ENCODE assay signal across 8 cellular contexts in the genomic region with DNA sequence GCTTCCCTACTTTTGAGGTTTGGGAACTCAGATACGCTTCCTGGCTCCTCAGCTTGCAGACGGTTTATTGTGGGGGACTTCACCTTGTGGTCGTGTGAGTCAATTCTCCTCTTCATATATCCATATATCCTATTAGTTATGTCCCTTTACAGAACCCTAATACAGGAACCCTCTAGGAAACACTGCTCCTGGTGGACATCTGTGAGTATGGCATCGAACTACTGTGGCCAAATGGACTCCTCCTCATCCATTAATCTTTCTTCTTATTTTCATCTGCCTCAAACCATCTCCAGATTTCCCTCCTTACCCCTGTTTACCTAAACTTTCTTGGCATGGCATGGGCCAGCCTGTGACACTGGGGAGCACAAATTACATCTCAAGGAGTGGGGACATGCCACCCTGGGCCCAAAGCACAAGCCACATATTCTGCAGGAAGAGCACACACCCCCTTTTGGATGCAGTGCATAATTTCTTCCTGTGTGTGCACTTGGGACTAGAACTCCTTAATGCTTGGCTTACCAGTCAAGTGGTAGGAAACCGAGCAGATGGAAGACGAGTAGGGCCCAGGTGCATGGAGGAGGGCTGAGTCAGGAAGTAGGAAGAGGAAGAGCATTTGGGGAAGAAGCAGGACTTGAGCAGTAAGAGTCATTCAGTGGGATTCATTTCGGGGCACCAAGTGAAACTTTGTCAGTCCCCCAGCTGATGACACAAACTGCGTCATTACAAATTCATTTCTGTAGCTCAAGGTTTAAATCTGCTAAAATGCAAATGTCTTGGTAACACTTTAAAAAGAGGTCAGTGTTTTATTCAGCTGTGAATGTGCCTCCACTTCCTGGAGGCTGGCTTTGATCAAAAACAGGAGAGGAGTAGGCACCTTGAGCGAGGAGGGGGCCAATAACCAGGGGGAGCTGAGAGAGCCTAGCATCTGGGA.
DNase-seq lines count a peak whose midpoint lies in the region; ATAC-seq and TF ChIP-seq lines count a peak whose summit lies in the region.

No MANE protein-coding gene starts in this region.

- TF ChIP-seq POLR2A in upper lobe of left lung (IDR thresholded peaks at IDR 0.05): no peak
- TF ChIP-seq POLR2A in vagina (IDR thresholded peaks at IDR 0.05): no peak

- H3K27me3 Mint-ChIP-seq in endothelial cell (ENCODE audit: unreplicated experiment): peaks cover 6% of the 10 kb centered on the region

- peaks cover 0 to 13% of the 10 kb centered on the region in 2 donors for H3K4me1 ChIP-seq in right atrium auricular region
- peaks cover 8 to 18% (median 15%) of the 10 kb centered on the region in 4 donors for H3K4me1 ChIP-seq in upper lobe of left lung
- no peaks in the 10 kb centered on the region for H3K4me1 ChIP-seq in vagina

- no peaks in the 10 kb centered on the region for H3K9me3 Mint-ChIP-seq in endothelial cell (ENCODE audit: unreplicated experiment)

- TF ChIP-seq CTCF in right atrium auricular region (IDR thresholded peaks at IDR 0.05) (peak; percentile 34 to 55), endothelial cell (IDR thresholded peaks at IDR 0.05; ENCODE audit: unreplicated experiment) (peak; percentile 44), upper lobe of left lung (IDR thresholded peaks at IDR 0.05) (peak in 5 of 6 experiments; percentile 10 to 42 (median 25)), vagina (IDR thresholded peaks at IDR 0.05) (no peak)

- no peaks in the 10 kb centered on the region for H3K9me3 ChIP-seq in right atrium auricular region
- H3K9me3 ChIP-seq in upper lobe of left lung: peaks cover 0 to 5% (median 0%) of the 10 kb centered on the region in 4 donors
- H3K9me3 ChIP-seq in vagina: no peaks in the 10 kb centered on the region

- peak overlapping the region; percentile 34 for H3K27ac Mint-ChIP-seq in endothelial cell (ENCODE audit: unreplicated experiment)

- no peak overlapping the region for H3K4me3 ChIP-seq in right atrium auricular region
- no peak overlapping the region for H3K4me3 ChIP-seq in upper lobe of left lung
- no peak overlapping the region for H3K4me3 ChIP-seq in vagina

- H3K4me3 Mint-ChIP-seq in endothelial cell (ENCODE audit: unreplicated experiment): no peak overlapping the region

- H3K4me1 Mint-ChIP-seq in endothelial cell (ENCODE audit: unreplicated experiment): peaks cover 32% of the 10 kb centered on the region

- no peaks in the 10 kb centered on the region for H3K36me3 ChIP-seq in right atrium auricular region
- H3K36me3 ChIP-seq in upper lobe of left lung: no peaks in the 10 kb centered on the region
- no peaks in the 10 kb centered on the region for H3K36me3 ChIP-seq in vagina

- no peak for TF ChIP-seq EP300 in upper lobe of left lung (IDR thresholded peaks at IDR 0.05)

- ATAC-seq in upper lobe of left lung (ENCODE audit: low FRiP score in 2 of 2): no peak
- no peak for ATAC-seq in HG02798 (IDR thresholded peaks at IDR 0.05; ENCODE audit: poor library complexity, unreplicated experiment)

- DNase-seq in right atrium auricular region (ENCODE audit: low spot score) (no peak), cardiac septum (ENCODE audit: low spot score) (no peak), NCI-H460 (ENCODE audit: extremely low read depth, low read depth) (peak; percentile 21), endothelial cell (ENCODE audit: low spot score) (no peak), upper lobe of left lung (no peak), cortex of kidney (lab: John Stamatoyannopoulos, UW) (no peak), vagina (ENCODE audit: extremely low spot score in 2 of 2) (no peak)

- H3K27ac ChIP-seq in right atrium auricular region (no peak overlapping the region), upper lobe of left lung (no peak overlapping the region), vagina (no peak overlapping the region)

- H3K36me3 Mint-ChIP-seq in endothelial cell (ENCODE audit: low read depth, unreplicated experiment): peaks cover 12% of the 10 kb centered on the region

- no peaks in the 10 kb centered on the region for H3K27me3 ChIP-seq in right atrium auricular region
- H3K27me3 ChIP-seq in upper lobe of left lung: no peaks in the 10 kb centered on the region
- H3K27me3 ChIP-seq in vagina: no peaks in the 10 kb centered on the region

- intact Hi-C loops in cardiac septum (cut with DNase I): no loop called here
- intact Hi-C loops in vagina (cut with DNase I): no loop called here

- WGBS in upper lobe of left lung, 2 donors: 65 to 88% methylated on average over 9 of the region's 9 CpGs

Comparison
In these comparisons a context has a peak if more than half of its experiments do, and no peak if none do; other contexts are left out.
1. CTCF ChIP-seq: peak in right atrium auricular region (2 of 2), endothelial cell (single experiment) and upper lobe of left lung (5 of 6); none in vagina (0 of 3).